1 cellular context compared by ENCODE assay signal in genomic region chr10:118046491-118047362, GRCh38.
A peak's percentile ranks its signal among the peaks of the same experiment; 100 is the strongest.
TF ChIP-seq lines count a peak whose summit lies in the region.

A gene with protein sequence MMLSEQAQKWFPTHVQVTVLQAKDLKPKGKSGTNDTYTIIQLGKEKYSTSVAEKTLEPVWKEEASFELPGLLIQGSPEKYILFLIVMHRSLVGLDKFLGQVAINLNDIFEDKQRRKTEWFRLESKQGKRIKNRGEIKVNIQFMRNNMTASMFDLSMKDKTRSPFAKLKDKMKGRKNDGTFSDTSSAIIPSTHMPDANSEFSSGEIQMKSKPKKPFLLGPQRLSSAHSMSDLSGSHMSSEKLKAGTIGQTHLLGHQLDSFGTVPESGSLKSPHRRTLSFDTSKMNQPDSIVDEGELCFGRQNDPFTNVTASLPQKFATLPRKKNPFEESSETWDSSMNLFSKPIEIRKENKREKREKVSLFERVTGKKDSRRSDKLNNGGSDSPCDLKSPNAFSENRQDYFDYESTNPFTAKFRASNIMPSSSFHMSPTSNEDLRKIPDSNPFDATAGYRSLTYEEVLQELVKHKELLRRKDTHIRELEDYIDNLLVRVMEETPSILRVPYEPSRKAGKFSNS (minus strand): TSS chr10:118046941. CDS start chr10:118046163, 778 bp downstream.

TF ChIP-seq in HepG2, 621 proteins besides CTCF, POLR2A, EP300 and RAD21 (continued from another document and continues in another):
- TF ChIP-seq, protein P1, sequence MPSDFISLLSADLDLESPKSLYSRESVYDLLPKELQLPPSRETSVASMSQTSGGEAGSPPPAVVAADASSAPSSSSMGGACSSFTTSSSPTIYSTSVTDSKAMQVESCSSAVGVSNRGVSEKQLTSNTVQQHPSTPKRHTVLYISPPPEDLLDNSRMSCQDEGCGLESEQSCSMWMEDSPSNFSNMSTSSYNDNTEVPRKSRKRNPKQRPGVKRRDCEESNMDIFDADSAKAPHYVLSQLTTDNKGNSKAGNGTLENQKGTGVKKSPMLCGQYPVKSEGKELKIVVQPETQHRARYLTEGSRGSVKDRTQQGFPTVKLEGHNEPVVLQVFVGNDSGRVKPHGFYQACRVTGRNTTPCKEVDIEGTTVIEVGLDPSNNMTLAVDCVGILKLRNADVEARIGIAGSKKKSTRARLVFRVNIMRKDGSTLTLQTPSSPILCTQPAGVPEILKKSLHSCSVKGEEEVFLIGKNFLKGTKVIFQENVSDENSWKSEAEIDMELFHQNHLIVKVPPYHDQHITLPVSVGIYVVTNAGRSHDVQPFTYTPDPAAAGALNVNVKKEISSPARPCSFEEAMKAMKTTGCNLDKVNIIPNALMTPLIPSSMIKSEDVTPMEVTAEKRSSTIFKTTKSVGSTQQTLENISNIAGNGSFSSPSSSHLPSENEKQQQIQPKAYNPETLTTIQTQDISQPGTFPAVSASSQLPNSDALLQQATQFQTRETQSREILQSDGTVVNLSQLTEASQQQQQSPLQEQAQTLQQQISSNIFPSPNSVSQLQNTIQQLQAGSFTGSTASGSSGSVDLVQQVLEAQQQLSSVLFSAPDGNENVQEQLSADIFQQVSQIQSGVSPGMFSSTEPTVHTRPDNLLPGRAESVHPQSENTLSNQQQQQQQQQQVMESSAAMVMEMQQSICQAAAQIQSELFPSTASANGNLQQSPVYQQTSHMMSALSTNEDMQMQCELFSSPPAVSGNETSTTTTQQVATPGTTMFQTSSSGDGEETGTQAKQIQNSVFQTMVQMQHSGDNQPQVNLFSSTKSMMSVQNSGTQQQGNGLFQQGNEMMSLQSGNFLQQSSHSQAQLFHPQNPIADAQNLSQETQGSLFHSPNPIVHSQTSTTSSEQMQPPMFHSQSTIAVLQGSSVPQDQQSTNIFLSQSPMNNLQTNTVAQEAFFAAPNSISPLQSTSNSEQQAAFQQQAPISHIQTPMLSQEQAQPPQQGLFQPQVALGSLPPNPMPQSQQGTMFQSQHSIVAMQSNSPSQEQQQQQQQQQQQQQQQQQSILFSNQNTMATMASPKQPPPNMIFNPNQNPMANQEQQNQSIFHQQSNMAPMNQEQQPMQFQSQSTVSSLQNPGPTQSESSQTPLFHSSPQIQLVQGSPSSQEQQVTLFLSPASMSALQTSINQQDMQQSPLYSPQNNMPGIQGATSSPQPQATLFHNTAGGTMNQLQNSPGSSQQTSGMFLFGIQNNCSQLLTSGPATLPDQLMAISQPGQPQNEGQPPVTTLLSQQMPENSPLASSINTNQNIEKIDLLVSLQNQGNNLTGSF (CRISPR knock-in tag; IDR thresholded peaks at IDR 0.05), result peak; percentile 38; the same call in 1 of the 2 replicates
- TF ChIP-seq KAT2B (IDR thresholded peaks at IDR 0.05; ENCODE audit: borderline replicate concordance, low read depth, low read length) (no peak), ZNF709 (CRISPR knock-in tag; IDR thresholded peaks at IDR 0.05) (no peak), IRF9 (CRISPR knock-in tag; IDR thresholded peaks at IDR 0.05; ENCODE audit: borderline replicate concordance) (peak; percentile 4; the same call in 1 of the 2 replicates), BRCA1 (CRISPR knock-in tag; IDR thresholded peaks at IDR 0.05) (peak; percentile 53; the same call in 1 of the 2 replicates), TRIM22 (IDR thresholded peaks at IDR 0.05) (no peak), MEIS2 (CRISPR knock-in tag; IDR thresholded peaks at IDR 0.05) (no peak), FOXA3 (CRISPR knock-in tag; IDR thresholded peaks at IDR 0.05) (peak; percentile 28; the same call in 1 of the 2 replicates), HMGXB4 (CRISPR knock-in tag; IDR thresholded peaks at IDR 0.05; ENCODE audit: borderline replicate concordance in 1 of 2, low read depth in 1 of 2) (peak in 1 of 2 experiments; percentile 94; a peak in 2 of 4 replicates), ATF7-NPFF (CRISPR knock-in tag; IDR thresholded peaks at IDR 0.05; ENCODE audit: low read depth) (peak; percentile 80), FOXC1 (CRISPR knock-in tag; IDR thresholded peaks at IDR 0.05; ENCODE audit: borderline replicate concordance) (peak; percentile 60; the same call in 1 of the 2 replicates), NCOA1 (CRISPR knock-in tag; IDR thresholded peaks at IDR 0.05) (no peak; the same call in 1 of the 2 replicates), YY1 (IDR thresholded peaks at IDR 0.05; ENCODE audit: insufficient read depth, insufficient replicate concordance, low read depth, low read length) (peak; percentile 94), GATA4 (IDR thresholded peaks at IDR 0.05; ENCODE audit: borderline replicate concordance, low read depth) (no peak), NFKB2 (CRISPR knock-in tag; IDR thresholded peaks at IDR 0.05; ENCODE audit: borderline replicate concordance) (peak; percentile 21; the same call in 1 of the 2 replicates), HES4 (CRISPR knock-in tag; IDR thresholded peaks at IDR 0.05; ENCODE audit: borderline replicate concordance) (no peak; the same call in 1 of the 2 replicates), ZNF292 (CRISPR knock-in tag; IDR thresholded peaks at IDR 0.05; ENCODE audit: borderline replicate concordance, low read depth) (peak; percentile 41; the same call in 1 of the 2 replicates), SP140L (CRISPR knock-in tag; IDR thresholded peaks at IDR 0.05; ENCODE audit: borderline replicate concordance) (no peak), KDM2A (CRISPR knock-in tag; IDR thresholded peaks at IDR 0.05; ENCODE audit: borderline replicate concordance, low read depth) (peak; percentile 74), ZNF724P (CRISPR knock-in tag; IDR thresholded peaks at IDR 0.05; ENCODE audit: borderline replicate concordance) (peak; percentile 49; the same call in 1 of the 2 replicates), CC2D1A (CRISPR knock-in tag; IDR thresholded peaks at IDR 0.05) (no peak), ZNF761 (CRISPR knock-in tag; conservative IDR thresholded peaks at IDR 0.05) (peak; percentile 24; the same call in 1 of the 2 replicates), ZNF468 (CRISPR knock-in tag; IDR thresholded peaks at IDR 0.05) (no peak), CENPT (CRISPR knock-in tag; IDR thresholded peaks at IDR 0.05; ENCODE audit: low read depth) (no peak; the same call in 1 of the 2 replicates), SATB2 (CRISPR knock-in tag; IDR thresholded peaks at IDR 0.05) (peak; percentile 65; the same call in 1 of the 2 replicates), THAP8 (CRISPR knock-in tag; IDR thresholded peaks at IDR 0.05; ENCODE audit: borderline replicate concordance) (peak; percentile 25; the same call in 1 of the 2 replicates), PPARG (CRISPR knock-in tag; conservative IDR thresholded peaks at IDR 0.05) (no peak), MIER2 (CRISPR knock-in tag; IDR thresholded peaks at IDR 0.05) (no peak), GLI4 (CRISPR knock-in tag; IDR thresholded peaks at IDR 0.05; ENCODE audit: borderline replicate concordance) (no peak), ZNF12 (CRISPR knock-in tag; IDR thresholded peaks at IDR 0.05) (no peak), GATAD2A (CRISPR knock-in tag; IDR thresholded peaks at IDR 0.05) (no peak), ZNF350 (CRISPR knock-in tag; IDR thresholded peaks at IDR 0.05; ENCODE audit: borderline replicate concordance, low read depth) (no peak), ZNF546 (CRISPR knock-in tag; conservative IDR thresholded peaks at IDR 0.05) (no peak; the same call in 1 of the 2 replicates), MNT (IDR thresholded peaks at IDR 0.05) (no peak)
- TF ChIP-seq, protein P2, sequence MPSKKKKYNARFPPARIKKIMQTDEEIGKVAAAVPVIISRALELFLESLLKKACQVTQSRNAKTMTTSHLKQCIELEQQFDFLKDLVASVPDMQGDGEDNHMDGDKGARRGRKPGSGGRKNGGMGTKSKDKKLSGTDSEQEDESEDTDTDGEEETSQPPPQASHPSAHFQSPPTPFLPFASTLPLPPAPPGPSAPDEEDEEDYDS (CRISPR knock-in tag; IDR thresholded peaks at IDR 0.05), result peak; percentile 92
- TF ChIP-seq, protein P3, sequence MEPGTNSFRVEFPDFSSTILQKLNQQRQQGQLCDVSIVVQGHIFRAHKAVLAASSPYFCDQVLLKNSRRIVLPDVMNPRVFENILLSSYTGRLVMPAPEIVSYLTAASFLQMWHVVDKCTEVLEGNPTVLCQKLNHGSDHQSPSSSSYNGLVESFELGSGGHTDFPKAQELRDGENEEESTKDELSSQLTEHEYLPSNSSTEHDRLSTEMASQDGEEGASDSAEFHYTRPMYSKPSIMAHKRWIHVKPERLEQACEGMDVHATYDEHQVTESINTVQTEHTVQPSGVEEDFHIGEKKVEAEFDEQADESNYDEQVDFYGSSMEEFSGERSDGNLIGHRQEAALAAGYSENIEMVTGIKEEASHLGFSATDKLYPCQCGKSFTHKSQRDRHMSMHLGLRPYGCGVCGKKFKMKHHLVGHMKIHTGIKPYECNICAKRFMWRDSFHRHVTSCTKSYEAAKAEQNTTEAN (CRISPR knock-in tag; conservative IDR thresholded peaks at IDR 0.05), result peak; percentile 40; the same call in 1 of the 2 replicates
- TF ChIP-seq, protein P4, sequence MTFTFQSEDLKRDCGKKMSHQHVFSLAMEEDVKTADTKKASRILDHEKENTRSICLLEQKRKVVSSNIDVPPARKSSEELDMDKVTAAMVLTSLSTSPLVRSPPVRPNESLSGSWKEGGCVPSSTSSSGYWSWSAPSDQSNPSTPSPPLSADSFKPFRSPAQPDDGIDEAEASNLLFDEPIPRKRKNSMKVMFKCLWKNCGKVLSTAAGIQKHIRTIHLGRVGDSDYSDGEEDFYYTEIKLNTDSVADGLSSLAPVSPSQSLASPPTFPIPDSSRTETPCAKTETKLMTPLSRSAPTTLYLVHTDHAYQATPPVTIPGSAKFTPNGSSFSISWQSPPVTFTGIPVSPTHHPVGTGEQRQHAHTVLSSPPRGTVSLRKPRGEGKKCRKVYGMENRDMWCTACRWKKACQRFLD (CRISPR knock-in tag; IDR thresholded peaks at IDR 0.05; ENCODE audit: borderline replicate concordance), result peak; percentile 50; the same call in 1 of the 2 replicates
- TF ChIP-seq, protein P5, sequence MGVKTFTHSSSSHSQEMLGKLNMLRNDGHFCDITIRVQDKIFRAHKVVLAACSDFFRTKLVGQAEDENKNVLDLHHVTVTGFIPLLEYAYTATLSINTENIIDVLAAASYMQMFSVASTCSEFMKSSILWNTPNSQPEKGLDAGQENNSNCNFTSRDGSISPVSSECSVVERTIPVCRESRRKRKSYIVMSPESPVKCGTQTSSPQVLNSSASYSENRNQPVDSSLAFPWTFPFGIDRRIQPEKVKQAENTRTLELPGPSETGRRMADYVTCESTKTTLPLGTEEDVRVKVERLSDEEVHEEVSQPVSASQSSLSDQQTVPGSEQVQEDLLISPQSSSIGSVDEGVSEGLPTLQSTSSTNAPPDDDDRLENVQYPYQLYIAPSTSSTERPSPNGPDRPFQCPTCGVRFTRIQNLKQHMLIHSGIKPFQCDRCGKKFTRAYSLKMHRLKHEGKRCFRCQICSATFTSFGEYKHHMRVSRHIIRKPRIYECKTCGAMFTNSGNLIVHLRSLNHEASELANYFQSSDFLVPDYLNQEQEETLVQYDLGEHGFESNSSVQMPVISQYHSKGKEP (CRISPR knock-in tag; IDR thresholded peaks at IDR 0.05), result no peak
